Comparison of ENCODE assay signal across 27 cellular contexts in genomic region chr4:76407440-76408119, GRCh38. TPM values are rescaled to one million over a fixed set of nuclear protein-coding genes. Genes with fewer than 3 reads are reported as not detected.
A peak's percentile ranks its signal among the peaks of the same experiment; 100 is the strongest.
DNase-seq lines count a peak whose midpoint lies in the region; ATAC-seq and TF ChIP-seq lines count a peak whose summit lies in the region.
"Had no signal": no experiment of that assay in that cellular context is flagged by ENCODE, and none has a peak within 500 bp of the region (broad histone marks: within the 10 kb centered on the region; RNA-seq: fewer than 3 reads in every experiment).

No MANE protein-coding gene starts in this region.

- 0 out of 2 replicates have a peak, but pooled peaks have one; percentile 13 for ATAC-seq in PC-3
- no peak for ATAC-seq in GM18519 (IDR thresholded peaks at IDR 0.05; ENCODE audit: low FRiP score, unreplicated experiment)
- ATAC-seq: right lobe of liver had no signal

- CTCF ChIA-PET in PC-3 (lab: Charles Lee) = no interaction called here

- peaks cover 14% of the 10 kb centered on the region for H3K4me1 ChIP-seq in PC-3 (ENCODE audit: insufficient read depth, low read length)
- H3K4me1 ChIP-seq in effector memory CD4-positive, alpha-beta T cell (ENCODE audit: control insufficient read depth, insufficient read depth, low read length, poor library complexity, severe bottlenecking) = no peaks in the 10 kb centered on the region
- H3K4me1 ChIP-seq: parathyroid adenoma, right lobe of liver, transverse colon had no signal

- no peak overlapping the region for H3K27ac ChIP-seq in PC-3 (ENCODE audit: low read length)
- H3K27ac ChIP-seq in effector memory CD4-positive, alpha-beta T cell (ENCODE audit: insufficient read depth, low read length, poor library complexity, severe bottlenecking) = no peak overlapping the region
- H3K27ac ChIP-seq: parathyroid adenoma, right lobe of liver, transverse colon had no signal

- intact Hi-C loops in PC-3 (cut with micrococcal nuclease) = no loop called here

- 0 out of 2 replicates have a peak overlapping the region, but pooled peaks have one; percentile 40 for H2AFZ ChIP-seq in PC-3 (ENCODE audit: low read length)
- H2AFZ ChIP-seq: parathyroid adenoma had no signal

- no TSS peak for BruUV-seq in PC-3 (replicated peaks; lab: Mats Ljungman, UMichigan)

- no peaks in the 10 kb centered on the region for H3K36me3 ChIP-seq in PC-3 (ENCODE audit: low read depth, low read length)
- no peaks in the 10 kb centered on the region for H3K36me3 ChIP-seq in effector memory CD4-positive, alpha-beta T cell (ENCODE audit: control insufficient read depth, insufficient read depth, low read length)
- H3K36me3 ChIP-seq: right lobe of liver, transverse colon had no signal

- H3K27me3 ChIP-seq in PC-3 (ENCODE audit: low read length) = no peaks in the 10 kb centered on the region
- no peaks in the 10 kb centered on the region for H3K27me3 ChIP-seq in effector memory CD4-positive, alpha-beta T cell (replicated peaks; ENCODE audit: control insufficient read depth, insufficient read depth, low read length, poor library complexity, severe bottlenecking)
- H3K27me3 ChIP-seq: right lobe of liver, transverse colon had no signal

- H4K20me1 ChIP-seq in PC-3 (ENCODE audit: low read length) = no peaks in the 10 kb centered on the region

- no peak overlapping the region; the same call in 1 of the 2 replicates for H3K4me2 ChIP-seq in PC-3 (ENCODE audit: low read length)
- H3K4me2 ChIP-seq: SK-N-SH had no signal

- H3F3A ChIP-seq in PC-3 (ENCODE audit: low read length, unreplicated experiment) = no peaks in the 10 kb centered on the region

- H3K79me2 ChIP-seq in PC-3 (ENCODE audit: low read length) = no peaks in the 10 kb centered on the region
- H3K79me2 ChIP-seq: parathyroid adenoma had no signal

- POLR2A ChIA-PET in PC-3 (lab: Charles Lee; ENCODE audit: unreplicated experiment) = no interaction called here

- H3K4me3 ChIP-seq in PC-3 (ENCODE audit: low read length) = no peak overlapping the region
- no peak overlapping the region for H3K4me3 ChIP-seq in effector memory CD4-positive, alpha-beta T cell (ENCODE audit: insufficient read depth, low read depth, low read length, poor library complexity, severe bottlenecking)
- H3K4me3 ChIP-seq: right lobe of liver, transverse colon had no signal

- no peaks in the 10 kb centered on the region for H3K9me3 ChIP-seq in PC-3 (ENCODE audit: low read length)
- no peaks in the 10 kb centered on the region for H3K9me3 ChIP-seq in effector memory CD4-positive, alpha-beta T cell (ENCODE audit: control insufficient read depth, low read length)
- H3K9me3 ChIP-seq: right lobe of liver, SK-N-SH, transverse colon had no signal

- no peak for TF ChIP-seq CTCF in PC-3 (conservative IDR thresholded peaks at IDR 0.05; ENCODE audit: low read depth, low read length)

- peak; percentile 2 for DNase-seq in CD1c-positive myeloid dendritic cell (ENCODE audit: extremely low spot score)
- peak; percentile 34 for DNase-seq in COLO829 (ENCODE audit: low spot score)
- DNase-seq in PC-3 = peak; percentile 19
- peak; percentile 19 for DNase-seq in fibroblast of peridontal ligament (ENCODE audit: extremely low read depth)
- DNase-seq in HPDE6-E6E7 (ENCODE audit: extremely low spot score) = no peak
- DNase-seq in effector memory CD4-positive, alpha-beta T cell = no peak
- no peak for DNase-seq in NCI-H748 treated with DMSO at 0.1 percent for 48 hours (lab: John Stamatoyannopoulos, UW)
- DNase-seq: activated CD4-positive, alpha-beta T cell treated with anti-CD3 and anti-CD28 coated beads, Interleukin-2, amount 10 ng/mL, durations not matched to agents 24 days and 14 days; activated effector memory CD4-positive, alpha-beta T cell treated with Interleukin-2 at 50 U/mL for 16 hours; C1 segment of cervical spinal cord; cortex of kidney; EL; H7; islet precursor cell; NCI-H1105 treated with DMSO at 0.1 percent for 48 hours; NCI-H2081; NCI-H446; nephron progenitor cell; right lobe of liver; SK-N-SH; T-helper 2 cell; transverse colon had no signal

- no peaks in the 10 kb centered on the region for H3K9me2 ChIP-seq in PC-3 (replicated peaks; ENCODE audit: low read length)
- H3K9me2 ChIP-seq: SK-N-SH had no signal

- H3K9ac ChIP-seq in PC-3 (ENCODE audit: low read length) = no peak overlapping the region
- H3K9ac ChIP-seq: parathyroid adenoma, SK-N-SH had no signal

RNA-seq across cellular contexts. Expression of gene CCDC158, which starts 13.4 kb away (rescaled TPM):
- total RNA-seq in PC-3 (2014; rRNA removed) = not detected in 2 replicates
- total RNA-seq: activated CD4-positive, alpha-beta T cell treated with anti-CD3 and anti-CD28 coated beads, Interleukin-2, amount 10 ng/mL, durations not matched to agents 24 days and 14 days; glomerular endothelial cell; H7; mononuclear cell; RPMI7951 had no signal

RNA-seq across cellular contexts. Expression of gene SHROOM3, which starts 27.4 kb away (rescaled TPM):
- 27.8 and 28.7 TPM in 2 replicates for total RNA-seq in PC-3 (2014; rRNA removed)

Comparison
In these comparisons a context has a peak if more than half of its experiments do, and no peak if none do; other contexts are left out.
1. DNase-seq: peak in CD1c-positive myeloid dendritic cell (single experiment), COLO829 (single experiment), PC-3 (single experiment) and fibroblast of peridontal ligament (single experiment); none in HPDE6-E6E7 (single experiment), effector memory CD4-positive, alpha-beta T cell (0 of 3) and NCI-H748 treated with DMSO at 0.1 percent for 48 hours (single experiment).